ENCODE assay signal across 1 cellular context in the genomic region with DNA sequence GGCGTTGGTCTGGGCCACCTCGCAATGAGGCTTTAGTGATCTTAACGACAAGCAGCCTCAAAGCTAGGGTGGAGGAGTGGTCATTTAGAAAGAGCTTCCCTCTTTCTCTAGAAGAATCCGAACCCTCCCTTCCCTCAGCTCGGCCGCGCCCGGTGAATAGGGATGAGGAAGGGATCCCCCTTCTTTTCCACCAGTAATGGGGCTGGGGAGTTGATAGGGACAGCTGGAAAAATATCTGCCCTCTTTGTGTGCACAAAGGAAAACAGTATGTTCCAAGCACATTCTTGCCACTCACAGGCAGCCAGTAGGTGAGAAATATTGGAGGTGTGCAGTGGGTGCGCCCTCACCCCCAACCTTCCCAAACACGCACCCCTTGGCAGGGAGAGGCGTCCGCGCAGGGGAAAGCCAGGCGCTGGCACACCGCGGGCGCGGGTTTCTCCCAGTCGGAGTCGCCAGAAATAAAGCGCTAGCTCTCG.
A peak's percentile ranks its signal among the peaks of the same experiment; 100 is the strongest.
TF ChIP-seq lines count a peak whose summit lies in the region.

No MANE protein-coding gene starts in this region.

TF ChIP-seq in neural cell, 6 proteins besides CTCF, POLR2A, EP300 and RAD21 (continued from another document):
- TF ChIP-seq, protein P1, sequence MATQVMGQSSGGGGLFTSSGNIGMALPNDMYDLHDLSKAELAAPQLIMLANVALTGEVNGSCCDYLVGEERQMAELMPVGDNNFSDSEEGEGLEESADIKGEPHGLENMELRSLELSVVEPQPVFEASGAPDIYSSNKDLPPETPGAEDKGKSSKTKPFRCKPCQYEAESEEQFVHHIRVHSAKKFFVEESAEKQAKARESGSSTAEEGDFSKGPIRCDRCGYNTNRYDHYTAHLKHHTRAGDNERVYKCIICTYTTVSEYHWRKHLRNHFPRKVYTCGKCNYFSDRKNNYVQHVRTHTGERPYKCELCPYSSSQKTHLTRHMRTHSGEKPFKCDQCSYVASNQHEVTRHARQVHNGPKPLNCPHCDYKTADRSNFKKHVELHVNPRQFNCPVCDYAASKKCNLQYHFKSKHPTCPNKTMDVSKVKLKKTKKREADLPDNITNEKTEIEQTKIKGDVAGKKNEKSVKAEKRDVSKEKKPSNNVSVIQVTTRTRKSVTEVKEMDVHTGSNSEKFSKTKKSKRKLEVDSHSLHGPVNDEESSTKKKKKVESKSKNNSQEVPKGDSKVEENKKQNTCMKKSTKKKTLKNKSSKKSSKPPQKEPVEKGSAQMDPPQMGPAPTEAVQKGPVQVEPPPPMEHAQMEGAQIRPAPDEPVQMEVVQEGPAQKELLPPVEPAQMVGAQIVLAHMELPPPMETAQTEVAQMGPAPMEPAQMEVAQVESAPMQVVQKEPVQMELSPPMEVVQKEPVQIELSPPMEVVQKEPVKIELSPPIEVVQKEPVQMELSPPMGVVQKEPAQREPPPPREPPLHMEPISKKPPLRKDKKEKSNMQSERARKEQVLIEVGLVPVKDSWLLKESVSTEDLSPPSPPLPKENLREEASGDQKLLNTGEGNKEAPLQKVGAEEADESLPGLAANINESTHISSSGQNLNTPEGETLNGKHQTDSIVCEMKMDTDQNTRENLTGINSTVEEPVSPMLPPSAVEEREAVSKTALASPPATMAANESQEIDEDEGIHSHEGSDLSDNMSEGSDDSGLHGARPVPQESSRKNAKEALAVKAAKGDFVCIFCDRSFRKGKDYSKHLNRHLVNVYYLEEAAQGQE (IDR thresholded peaks at IDR 0.05; ENCODE audit: borderline replicate concordance): peak; percentile 59
